ENCODE assay signal across 17 cellular contexts in genomic region chr7:111780527-111780926, GRCh38.
"Had no signal": no experiment of that assay in that cellular context is flagged by ENCODE, and none has a peak within 500 bp of the region (broad histone marks: within the 10 kb centered on the region; RNA-seq: fewer than 3 reads in every experiment).

No MANE protein-coding gene starts in this region.

- ATAC-seq: activated CD4-positive, alpha-beta T cell treated with anti-CD3 and anti-CD28 coated beads for 36 hours; gastroesophageal sphincter; heart left ventricle; left lung; WTC11 had no signal

- DNase-seq: activated CD4-positive, alpha-beta T cell treated with anti-CD3 and anti-CD28 coated beads for 36 hours; activated CD4-positive, alpha-beta T cell treated with anti-CD3 and anti-CD28 coated beads, Interleukin-2, amount 50 U/mL, for 48 hours; activated gamma-delta T cell; cerebellar nuclear complex; effector CD8-positive, alpha-beta T cell; heart left ventricle; kidney; left lung; mammary epithelial cell; midbrain; nucleus accumbens; retina; spleen; stimulated activated CD4-positive, alpha-beta T cell treated with anti-CD3 and anti-CD28 coated beads, Interleukin-4, amount 100 ng/mL, for 4 hours; stimulated activated naive B cell treated with anti-CD40 and anti-IgM and Interleukin-4, amounts not matched to agents 10 μg/mL and 1 μg/mL and 100 μg/mL, for 72 hours had no signal
